18 cellular contexts compared by ENCODE assay signal in genomic region chr16:54055191-54055590, GRCh38.
A peak's percentile ranks its signal among the peaks of the same experiment; 100 is the strongest.
DNase-seq lines count a peak whose midpoint lies in the region; ATAC-seq, FAIRE-seq and TF ChIP-seq lines count a peak whose summit lies in the region.
"Had no signal": no experiment of that assay in that cellular context is flagged by ENCODE, and none has a peak within 500 bp of the region (broad histone marks: within the 10 kb centered on the region; RNA-seq: fewer than 3 reads in every experiment).

No MANE protein-coding gene starts in this region.

- H4K20me1 ChIP-seq in HepG2 (ENCODE audit: insufficient read depth, low read length), result no peaks in the 10 kb centered on the region
- H4K20me1 ChIP-seq: BLaER1 treated with 17β-estradiol and CSF1 and Interleukin-3, amounts not matched to agents 10 nM and 100 nM had no signal

- TF ChIP-seq RAD21 in HepG2 (CRISPR knock-in tag; IDR thresholded peaks at IDR 0.05), result no peak

- H3K27me3 ChIP-seq in HepG2 (ENCODE audit: control insufficient read depth in 1 of 2, insufficient read depth in 2 of 2, low read length in 2 of 2) (no peaks in the 10 kb centered on the region), right lobe of liver (no peaks in the 10 kb centered on the region), dorsolateral prefrontal cortex (no peaks in the 10 kb centered on the region)
- H3K27me3 ChIP-seq: BLaER1 treated with 17β-estradiol and CSF1 and Interleukin-3, amounts not matched to agents 10 nM and 100 nM had no signal

- H3K9me3 ChIP-seq in HepG2 (ENCODE audit: low read length), result no peaks in the 10 kb centered on the region
- H3K9me3 ChIP-seq in right lobe of liver, result no peaks in the 10 kb centered on the region
- H3K9me3 ChIP-seq: BLaER1 treated with 17β-estradiol and CSF1 and Interleukin-3, amounts not matched to agents 10 nM and 100 nM had no signal

- in situ Hi-C loops in HepG2 (cut with HindIII; ENCODE audit: extremely low pct_ligation_motif_present, low pct_unique_long_range_greater_than_20kb), result no loop called here

- FAIRE-seq in HepG2 (lab: Jason Lieb, UNC), result no peak
- FAIRE-seq: G401.6, GM12891, K562 had no signal

- no peak overlapping the region for H3K9ac ChIP-seq in HepG2 (ENCODE audit: insufficient read depth, low read depth, low read length)
- H3K9ac ChIP-seq: BLaER1 treated with 17β-estradiol and CSF1 and Interleukin-3, amounts not matched to agents 10 nM and 100 nM had no signal

- POLR2A ChIA-PET in HepG2 (lab: Yijun Ruan, JAX), result no interaction called here

- BruUV-seq in HepG2 (replicated peaks; lab: Mats Ljungman, UMichigan), result no TSS peak

- H3K27ac ChIP-seq in HepG2 (ENCODE audit: extremely low read length, insufficient read depth, low read length) (no peak overlapping the region), right lobe of liver (no peak overlapping the region), dorsolateral prefrontal cortex (no peak overlapping the region)
- H3K27ac ChIP-seq: BLaER1 treated with 17β-estradiol and CSF1 and Interleukin-3, amounts not matched to agents 10 nM and 100 nM; HL-60 had no signal

- no peaks in the 10 kb centered on the region for H3K36me3 ChIP-seq in HepG2 (replicated peaks in 1 of 2; ENCODE audit: control insufficient read depth in 1 of 2, insufficient read depth in 2 of 2, low read length in 2 of 2)
- no peaks in the 10 kb centered on the region for H3K36me3 ChIP-seq in right lobe of liver

- TF ChIP-seq CTCF in HepG2 (CRISPR knock-in tag; IDR thresholded peaks at IDR 0.05), result no peak
- no peak for TF ChIP-seq CTCF in right lobe of liver (IDR thresholded peaks at IDR 0.05)
- no peak for TF ChIP-seq CTCF in fibroblast of villous mesenchyme (IDR thresholded peaks at IDR 0.05; ENCODE audit: insufficient read depth, low read depth, low read length)
- TF ChIP-seq CTCF in dorsolateral prefrontal cortex (IDR thresholded peaks at IDR 0.05 in 54 of 56, conservative IDR thresholded peaks at IDR 0.05 in 2 of 56; ENCODE audit: low read depth in 1 of 56, partially characterized antibody in 56 of 56), result no peak

- H3K4me3 ChIP-seq in HepG2 (replicated peaks in 1 of 3; ENCODE audit: insufficient read depth in 1 of 3, low read depth in 2 of 3, low read length in 3 of 3) (no peak overlapping the region), right lobe of liver (no peak overlapping the region), fibroblast of villous mesenchyme (ENCODE audit: low read depth, low read length) (no peak overlapping the region), dorsolateral prefrontal cortex (no peak overlapping the region)
- H3K4me3 ChIP-seq: BLaER1 treated with 17β-estradiol and CSF1 and Interleukin-3, amounts not matched to agents 10 nM and 100 nM; K562 had no signal

- no peak overlapping the region for H3K4me2 ChIP-seq in HepG2 (ENCODE audit: low read depth, low read length)
- H3K4me2 ChIP-seq: BLaER1 treated with 17β-estradiol and CSF1 and Interleukin-3, amounts not matched to agents 10 nM and 100 nM had no signal

- TF ChIP-seq EP300 in HepG2 (IDR thresholded peaks at IDR 0.05; ENCODE audit: low read depth in 2 of 2, low read length in 2 of 2), result no peak
- TF ChIP-seq EP300 in HepG2 (CRISPR knock-in tag; IDR thresholded peaks at IDR 0.05; ENCODE audit: borderline replicate concordance), result no peak

- 91% methylated on average over 4 of the region's 4 CpGs for WGBS in HepG2 (ENCODE audit: low lambda C conversion rate)
- WGBS in right lobe of liver (ENCODE audit: insufficient coverage, low coverage, low lambda C conversion rate, missing lambda C conversion rate), result 87% methylated on average over 3 of the region's 4 CpGs

- no peak overlapping the region for H2AFZ ChIP-seq in HepG2 (ENCODE audit: low read length)

- peaks cover 18% of the 10 kb centered on the region for H3K4me1 ChIP-seq in HepG2 (ENCODE audit: insufficient read depth, low read length)
- H3K4me1 ChIP-seq in right lobe of liver, result no peaks in the 10 kb centered on the region
- H3K4me1 ChIP-seq: BLaER1 treated with 17β-estradiol and CSF1 and Interleukin-3, amounts not matched to agents 10 nM and 100 nM had no signal

- no peaks in the 10 kb centered on the region for H3K79me2 ChIP-seq in HepG2 (ENCODE audit: insufficient read depth, low read length)

- CTCF ChIA-PET in HepG2 (lab: Yijun Ruan, JAX; ENCODE audit: low intra/inter-chr PET ratio, low total read pairs), result no interaction called here

- intact Hi-C loops in HepG2 (cut with micrococcal nuclease; ENCODE audit: unreplicated experiment), result no loop called here
- intact Hi-C loops in right lobe of liver (cut with DNase I), result no loop called here
- intact Hi-C loops in left cardiac atrium (cut with DNase I), result loop anchor here in 1 of 2 donors (10.0 kb wide), 1 partner anchor 60 kb away; no protein-coding TSS in a partner anchor
- intact Hi-C loops in dorsolateral prefrontal cortex (cut with DNase I), result no loop called here

- no peak for TF ChIP-seq POLR2A in HepG2 (IDR thresholded peaks at IDR 0.05; ENCODE audit: insufficient read depth in 1 of 2, low read depth in 2 of 2, low read length in 2 of 2)
- no peak for TF ChIP-seq POLR2A in right lobe of liver (IDR thresholded peaks at IDR 0.05)

- DNase-seq in HepG2 (ENCODE audit: low spot score) (no peak), right lobe of liver (no peak), OCI-M1 (lab: John Stamatoyannopoulos, UW) (peak; percentile 15), fibroblast of villous mesenchyme (ENCODE audit: low read depth) (peak; percentile 84), activated gamma-delta T cell treated with Interleukin-2 at 50 U/mL for 16 hours (no peak), left cardiac atrium (no peak), dorsolateral prefrontal cortex (no peak)
- DNase-seq: Calu3; CD8-positive, alpha-beta T cell; DMS79 treated with DMSO at 0.1 percent for 48 hours; EL; GOT3; H7 had no signal

- ATAC-seq in HepG2 (no peak), right lobe of liver (no peak), left cardiac atrium (no peak)
- ATAC-seq: CD8-positive, alpha-beta T cell; K562 had no signal

TF ChIP-seq in HepG2, 621 proteins besides CTCF, POLR2A, EP300 and RAD21:
- TF ChIP-seq KMT2A (CRISPR knock-in tag; IDR thresholded peaks at IDR 0.05), result no peak
- TF ChIP-seq TEAD3 (CRISPR knock-in tag; optimal IDR thresholded peaks at IDR 0.05; ENCODE audit: borderline replicate concordance), result peak; percentile 16
- no peak for TF ChIP-seq NCOR1 (IDR thresholded peaks at IDR 0.05; ENCODE audit: borderline replicate concordance, low read length)
- no peak for TF ChIP-seq IKZF4 (CRISPR knock-in tag; IDR thresholded peaks at IDR 0.05; ENCODE audit: borderline replicate concordance, low read depth, not compliant biosample characterization)
- TF ChIP-seq NFATC3 (CRISPR knock-in tag; IDR thresholded peaks at IDR 0.05), result no peak
- no peak for TF ChIP-seq MEF2D (CRISPR knock-in tag; IDR thresholded peaks at IDR 0.05)
- TF ChIP-seq HNF4G (IDR thresholded peaks at IDR 0.05; ENCODE audit: borderline replicate concordance, low read depth, low read length), result no peak
- no peak for TF ChIP-seq HNF4G (CRISPR knock-in tag; IDR thresholded peaks at IDR 0.05; ENCODE audit: borderline replicate concordance, low read depth)
- TF ChIP-seq, protein P1, sequence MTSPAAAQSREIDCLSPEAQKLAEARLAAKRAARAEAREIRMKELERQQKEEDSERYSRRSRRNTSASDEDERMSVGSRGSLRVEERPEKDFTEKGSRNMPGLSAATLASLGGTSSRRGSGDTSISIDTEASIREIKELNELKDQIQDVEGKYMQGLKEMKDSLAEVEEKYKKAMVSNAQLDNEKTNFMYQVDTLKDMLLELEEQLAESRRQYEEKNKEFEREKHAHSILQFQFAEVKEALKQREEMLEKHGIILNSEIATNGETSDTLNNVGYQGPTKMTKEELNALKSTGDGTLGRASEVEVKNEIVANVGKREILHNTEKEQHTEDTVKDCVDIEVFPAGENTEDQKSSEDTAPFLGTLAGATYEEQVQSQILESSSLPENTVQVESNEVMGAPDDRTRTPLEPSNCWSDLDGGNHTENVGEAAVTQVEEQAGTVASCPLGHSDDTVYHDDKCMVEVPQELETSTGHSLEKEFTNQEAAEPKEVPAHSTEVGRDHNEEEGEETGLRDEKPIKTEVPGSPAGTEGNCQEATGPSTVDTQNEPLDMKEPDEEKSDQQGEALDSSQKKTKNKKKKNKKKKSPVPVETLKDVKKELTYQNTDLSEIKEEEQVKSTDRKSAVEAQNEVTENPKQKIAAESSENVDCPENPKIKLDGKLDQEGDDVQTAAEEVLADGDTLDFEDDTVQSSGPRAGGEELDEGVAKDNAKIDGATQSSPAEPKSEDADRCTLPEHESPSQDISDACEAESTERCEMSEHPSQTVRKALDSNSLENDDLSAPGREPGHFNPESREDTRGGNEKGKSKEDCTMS (CRISPR knock-in tag; conservative IDR thresholded peaks at IDR 0.05), result no peak
- TF ChIP-seq MLXIP (CRISPR knock-in tag; IDR thresholded peaks at IDR 0.05; ENCODE audit: borderline replicate concordance), result no peak

Comparison
In these comparisons a context has a peak if more than half of its experiments do, and no peak if none do; other contexts are left out.
1. DNase-seq: peak in OCI-M1 (single experiment) and fibroblast of villous mesenchyme (single experiment); none in HepG2 (single experiment), right lobe of liver (0 of 3), activated gamma-delta T cell treated with Interleukin-2 at 50 U/mL for 16 hours (single experiment), left cardiac atrium (single experiment) and dorsolateral prefrontal cortex (0 of 10).